Comparison of ENCODE assay signal across 8 cellular contexts in genomic region chr7:2644514-2645273, GRCh38. TPM values are rescaled to one million over a fixed set of nuclear protein-coding genes. Genes with fewer than 3 reads are reported as not detected.
DNase-seq lines count a peak whose midpoint lies in the region; ATAC-seq and TF ChIP-seq lines count a peak whose summit lies in the region.

No MANE protein-coding gene starts in this region.

- H3K9me3 ChIP-seq in OCI-LY7 (ENCODE audit: low read length) (no peaks in the 10 kb centered on the region), mucosa of descending colon (no peaks in the 10 kb centered on the region), colonic mucosa (no peaks in the 10 kb centered on the region)

- peaks cover 64% of the 10 kb centered on the region for H3K4me1 ChIP-seq in OCI-LY7 (ENCODE audit: insufficient read depth, low read length, poor library complexity, severe bottlenecking)
- H3K4me1 ChIP-seq in mucosa of descending colon (ENCODE audit: low read depth): peaks cover 12% of the 10 kb centered on the region
- H3K4me1 ChIP-seq in colonic mucosa: no peaks in the 10 kb centered on the region

- POLR2A ChIA-PET in OCI-LY7 (lab: Charles Lee): interaction anchor here (0.6 to 2.1 kb wide), 8 partner anchors 9 to 238 kb away, joined by 3 to 13 read pairs (median 4); partner anchors contain the start of gene TTYH3

- no peak for TF ChIP-seq CTCF in OCI-LY7 (conservative IDR thresholded peaks at IDR 0.05; ENCODE audit: low read length)
- TF ChIP-seq CTCF in mucosa of descending colon (IDR thresholded peaks at IDR 0.05): no peak
- no peak for TF ChIP-seq CTCF in colonic mucosa (IDR thresholded peaks at IDR 0.05)

- H3K27me3 ChIP-seq in colonic mucosa: no peaks in the 10 kb centered on the region

- H3K4me2 ChIP-seq in OCI-LY7 (ENCODE audit: low read length): peak overlapping the region; percentile 90

- ATAC-seq in GM18502 (IDR thresholded peaks at IDR 0.05; ENCODE audit: poor library complexity, unreplicated experiment) (peak; percentile 45), GM21737 (IDR thresholded peaks at IDR 0.05; ENCODE audit: unreplicated experiment) (peak; percentile 34), mucosa of descending colon (peak; percentile 48), GM18870 (IDR thresholded peaks at IDR 0.05; ENCODE audit: unreplicated experiment) (no peak)

- no peaks in the 10 kb centered on the region for H3K79me2 ChIP-seq in OCI-LY7 (ENCODE audit: insufficient read depth, low read depth, low read length)

- H3K36me3 ChIP-seq in OCI-LY7 (ENCODE audit: insufficient read depth, low read length): no peaks in the 10 kb centered on the region
- no peaks in the 10 kb centered on the region for H3K36me3 ChIP-seq in mucosa of descending colon (ENCODE audit: low read depth)
- no peaks in the 10 kb centered on the region for H3K36me3 ChIP-seq in colonic mucosa

- no peaks in the 10 kb centered on the region for H3K9me2 ChIP-seq in OCI-LY7 (ENCODE audit: insufficient read depth, low read length)

- peak overlapping the region; percentile 52; the same call in 1 of the 2 replicates for H2AFZ ChIP-seq in OCI-LY7 (ENCODE audit: low read length)

- peak overlapping the region; percentile 67 for H3K4me3 ChIP-seq in OCI-LY7 (ENCODE audit: low read depth, low read length, poor library complexity, severe bottlenecking)
- no peak overlapping the region for H3K4me3 ChIP-seq in mucosa of descending colon
- no peak overlapping the region for H3K4me3 ChIP-seq in colonic mucosa

- no peaks in the 10 kb centered on the region for H4K20me1 ChIP-seq in OCI-LY7 (ENCODE audit: insufficient read depth, low read length)

- no peak for DNase-seq in OCI-LY7 (ENCODE audit: low spot score)
- peak; percentile 32 to 62 (median 53) for DNase-seq in mucosa of descending colon
- DNase-seq in stimulated activated CD4-positive, alpha-beta T cell treated with anti-CD3 and anti-CD28 coated beads, Interleukin-15, amount 100 ng/mL, for 24 hours: no peak
- DNase-seq in colonic mucosa: no peak
- no peak for DNase-seq in NCI-H146 treated with DMSO at 0.1 percent for 48 hours (lab: John Stamatoyannopoulos, UW; ENCODE audit: unreplicated experiment)

- H3K27ac ChIP-seq in OCI-LY7 (ENCODE audit: low read depth, low read length, poor library complexity, severe bottlenecking) (peak overlapping the region; percentile 90), colonic mucosa (no peak overlapping the region)

- intact Hi-C loops in OCI-LY7 (cut with micrococcal nuclease; ENCODE audit: unreplicated experiment): loop anchor here (1.0 to 2.0 kb wide), 3 partner anchors 32 to 89 kb away; partner anchors contain the start of gene BRAT1
- intact Hi-C loops in mucosa of descending colon (cut with DNase I, micrococcal nuclease): no loop called here
- intact Hi-C loops in colonic mucosa (cut with DNase I): no loop called here

- no TSS peak for BruUV-seq in OCI-LY7 (replicated peaks; lab: Mats Ljungman, UMichigan)

- CTCF ChIA-PET in OCI-LY7 (lab: Charles Lee; ENCODE audit: unreplicated experiment): interaction anchor here (1.0 to 1.9 kb wide), 3 partner anchors 9 to 66 kb away, joined by 4 to 10 read pairs (median 5); no protein-coding TSS in a partner anchor

- H3K9ac ChIP-seq in colonic mucosa (ENCODE audit: low read depth in 2 of 2, low read length in 2 of 2): no peak overlapping the region

RNA-seq across cellular contexts. Expression of gene TTYH3, which starts 12.9 kb away (rescaled TPM):
- 17.9 and 23.8 TPM in 2 replicates for total RNA-seq in OCI-LY7 (2014; rRNA removed; shearing (Covaris generic))
- total RNA-seq in OCI-LY7 (2022) (54.8 and 63.6 TPM in 2 replicates), mucosa of descending colon (10 to 100 TPM; 23.4 to 63.7 (median 32.1) TPM), colonic mucosa (10 to 100 TPM; 50.0 to 59.5 TPM)

RNA-seq across cellular contexts. Expression of gene AMZ1, which starts 43.3 kb away (rescaled TPM):
- total RNA-seq in OCI-LY7 (2014; rRNA removed; shearing (Covaris generic)): 1.4 and 1.7 TPM in 2 replicates
- total RNA-seq in OCI-LY7 (2022) (2.7 and 2.9 TPM in 2 replicates), mucosa of descending colon (1 to 10 TPM in 1 of 3 donors, under 1 TPM in 1, not detected in 1; 0.61 to 1.3 TPM), colonic mucosa (under 1 TPM in 1 of 2 donors, not detected in 1; 0.08 TPM)

Comparison
In these comparisons a context has a peak if more than half of its experiments do, and no peak if none do; other contexts are left out.
1. DNase-seq: peak in mucosa of descending colon (3 of 3); none in OCI-LY7 (single experiment), stimulated activated CD4-positive, alpha-beta T cell treated with anti-CD3 and anti-CD28 coated beads, Interleukin-15, amount 100 ng/mL, for 24 hours (single experiment), colonic mucosa (single experiment) and NCI-H146 treated with DMSO at 0.1 percent for 48 hours (single experiment).